ENCODE assay signal across 26 cellular contexts in genomic region chr11:7046474-7046873, GRCh38. TPM values are rescaled to one million over a fixed set of nuclear protein-coding genes. Genes with fewer than 3 reads are reported as not detected.
DNase-seq lines count a peak whose midpoint lies in the region; ATAC-seq, FAIRE-seq and TF ChIP-seq lines count a peak whose summit lies in the region.
"Had no signal": no experiment of that assay in that cellular context is flagged by ENCODE, and none has a peak within 500 bp of the region (broad histone marks: within the 10 kb centered on the region; RNA-seq: fewer than 3 reads in every experiment).

No MANE protein-coding gene starts in this region.

- TF ChIP-seq POLR2A in GM12891 (IDR thresholded peaks at IDR 0.05; ENCODE audit: low read depth, low read length): no peak

- H3K27me3 ChIP-seq in ACC112 (ENCODE audit: insufficient read depth, low read length) (no peaks in the 10 kb centered on the region), adipocyte (replicated peaks; ENCODE audit: control insufficient read depth, insufficient read depth, low read length) (no peaks in the 10 kb centered on the region)
- no peaks in the 10 kb centered on the region for H3K27me3 ChIP-seq in CD8-positive, alpha-beta T cell (ENCODE audit: insufficient read depth, low read length)
- H3K27me3 ChIP-seq: esophagus squamous epithelium had no signal

- no peaks in the 10 kb centered on the region for H3K79me2 ChIP-seq in ACC112 (ENCODE audit: control insufficient read depth, insufficient read depth, low read length, unreplicated experiment)

- no peak overlapping the region for H3K27ac Mint-ChIP-seq in CD8-positive, alpha-beta T cell
- H3K27ac Mint-ChIP-seq: mesothelial cell of epicardium, type B pancreatic cell had no signal

- TF ChIP-seq CTCF in fibroblast of pulmonary artery (IDR thresholded peaks at IDR 0.05; ENCODE audit: low read length, missing control alignments): no peak
- no peak for TF ChIP-seq CTCF in CD8-positive, alpha-beta T cell (IDR thresholded peaks at IDR 0.05)

- DNase-seq in ELR (ENCODE audit: low read depth): peak; percentile 49
- DNase-seq in adipocyte (ENCODE audit: low read depth): peak; percentile 44
- peak; percentile 63 for DNase-seq in fibroblast of pulmonary artery (ENCODE audit: low read depth)
- DNase-seq in retina: no peak
- DNase-seq in CD8-positive, alpha-beta T cell: no peak
- no peak for DNase-seq in GM12891 (ENCODE audit: insufficient read length, low spot score)
- DNase-seq: activated CD4-positive, alpha-beta T cell treated with anti-CD3 and anti-CD28 coated beads, Interleukin-2, amount 50 U/mL, for 1 hour; activated naive CD4-positive, alpha-beta T cell treated with Interleukin-2 at 50 U/mL for 16 hours; activated T-cell treated with anti-CD3 and anti-CD28 coated beads for 4 hours; aorta; Caco-2; dorsolateral prefrontal cortex; esophagus squamous epithelium; NCI-H2081; psoas muscle; stimulated activated naive CD4-positive, alpha-beta T cell had no signal

- CTCF ChIA-PET in CD8-positive, alpha-beta T cell (lab: Charles Lee): interaction anchor here (0.9 kb wide), 1 partner anchor 9 kb away, joined by 3 read pairs; no protein-coding TSS in a partner anchor

- no peak overlapping the region for H3K4me3 ChIP-seq in ACC112 (ENCODE audit: low read depth, low read length)
- no peak overlapping the region for H3K4me3 ChIP-seq in adipocyte (ENCODE audit: low read length)
- no peak overlapping the region for H3K4me3 ChIP-seq in fibroblast of pulmonary artery (replicated peaks; ENCODE audit: low read depth, low read length)
- no peak overlapping the region for H3K4me3 ChIP-seq in CD8-positive, alpha-beta T cell (ENCODE audit: low read depth, low read length)
- H3K4me3 ChIP-seq: A549, dorsolateral prefrontal cortex, esophagus squamous epithelium, psoas muscle had no signal

- H3K36me3 ChIP-seq in ACC112 (ENCODE audit: insufficient read depth, low read length) (no peaks in the 10 kb centered on the region), adipocyte (ENCODE audit: control insufficient read depth, insufficient read depth, low read length, severe bottlenecking) (no peaks in the 10 kb centered on the region)
- no peaks in the 10 kb centered on the region for H3K36me3 ChIP-seq in CD8-positive, alpha-beta T cell (ENCODE audit: insufficient read depth, low read length)
- H3K36me3 ChIP-seq: esophagus squamous epithelium had no signal

- intact Hi-C loops in CD8-positive, alpha-beta T cell (cut with DNase I, micrococcal nuclease): no loop called here

- peak overlapping the region; percentile 53 for H3K27ac ChIP-seq in ACC112 (ENCODE audit: low read depth, low read length)
- H3K27ac ChIP-seq in CD8-positive, alpha-beta T cell (ENCODE audit: low read depth, low read length): no peak overlapping the region
- H3K27ac ChIP-seq: A549, dorsolateral prefrontal cortex, esophagus squamous epithelium, psoas muscle had no signal

- peaks cover 12% of the 10 kb centered on the region for H3K4me1 ChIP-seq in ACC112 (ENCODE audit: control insufficient read depth, insufficient read depth, low read length, unreplicated experiment)
- H3K4me1 ChIP-seq in adipocyte (ENCODE audit: control insufficient read depth, insufficient read depth, low read length): peaks cover 3% of the 10 kb centered on the region
- no peaks in the 10 kb centered on the region for H3K4me1 ChIP-seq in CD8-positive, alpha-beta T cell (ENCODE audit: insufficient read depth, low read length)
- H3K4me1 ChIP-seq: A549, Caco-2, esophagus squamous epithelium, psoas muscle had no signal

- H3K9ac ChIP-seq in adipocyte (ENCODE audit: low read length): no peak overlapping the region

- POLR2A ChIA-PET in CD8-positive, alpha-beta T cell (lab: Charles Lee): no interaction called here

- peak overlapping the region; percentile 67 for H2AFZ ChIP-seq in ACC112 (ENCODE audit: low read length, unreplicated experiment)

- H3K36me3 Mint-ChIP-seq in CD8-positive, alpha-beta T cell: no peaks in the 10 kb centered on the region
- H3K36me3 Mint-ChIP-seq: mesothelial cell of epicardium, type B pancreatic cell had no signal

- H3K4me1 Mint-ChIP-seq in CD8-positive, alpha-beta T cell (ENCODE audit: low read depth): no peaks in the 10 kb centered on the region
- H3K4me1 Mint-ChIP-seq: mesothelial cell of epicardium had no signal

- no peak overlapping the region for H3K4me3 Mint-ChIP-seq in CD8-positive, alpha-beta T cell
- H3K4me3 Mint-ChIP-seq: mesothelial cell of epicardium, type B pancreatic cell had no signal

- ATAC-seq in CD8-positive, alpha-beta T cell: no peak
- ATAC-seq in HG03196 (IDR thresholded peaks at IDR 0.05; ENCODE audit: unreplicated experiment): no peak
- ATAC-seq: A549, Panc1, psoas muscle had no signal

- H3K9me3 ChIP-seq in adipocyte (ENCODE audit: control insufficient read depth, low read length): no peaks in the 10 kb centered on the region
- no peaks in the 10 kb centered on the region for H3K9me3 ChIP-seq in CD8-positive, alpha-beta T cell (ENCODE audit: low read length)
- H3K9me3 ChIP-seq: A549, Caco-2, esophagus squamous epithelium, psoas muscle had no signal

- no peaks in the 10 kb centered on the region for H3K9me3 Mint-ChIP-seq in CD8-positive, alpha-beta T cell
- H3K9me3 Mint-ChIP-seq: type B pancreatic cell had no signal

- no peak for FAIRE-seq in GM12891 (lab: Jason Lieb, UNC)
- FAIRE-seq: A549, GM12892, TTC549 had no signal

- H3K27me3 Mint-ChIP-seq in CD8-positive, alpha-beta T cell (ENCODE audit: low read depth): no peaks in the 10 kb centered on the region
- H3K27me3 Mint-ChIP-seq: type B pancreatic cell had no signal

TF ChIP-seq in GM12891, 5 proteins besides CTCF, POLR2A, EP300 and RAD21:
- TF ChIP-seq TAF1 (IDR thresholded peaks at IDR 0.05; ENCODE audit: low read depth, low read length) (no peak), POU2F2 (IDR thresholded peaks at IDR 0.05; ENCODE audit: low read depth, low read length) (no peak), PAX5 (IDR thresholded peaks at IDR 0.05; ENCODE audit: insufficient read depth, low read length, severe bottlenecking) (no peak), POLR2AphosphoS5 (IDR thresholded peaks at IDR 0.05; ENCODE audit: low read depth, low read length) (no peak), SPI1 (IDR thresholded peaks at IDR 0.05; ENCODE audit: low read depth, low read length) (no peak)

RNA-seq across cellular contexts. Expression of gene NLRP14, which starts 26.2 kb away (rescaled TPM):
- total RNA-seq in CD8-positive, alpha-beta T cell: not detected
- 0.04 TPM for polyA plus RNA-seq in GM12891 (2012; ENCODE audit: low read depth, missing spikeins)
- total RNA-seq: Caco-2 had no signal
- polyA plus RNA-seq: psoas muscle had no signal

RNA-seq across cellular contexts. Expression of gene ZNF214, which starts 26.3 kb away (rescaled TPM):
- not detected for total RNA-seq in CD8-positive, alpha-beta T cell
- polyA plus RNA-seq in GM12891 (2012; ENCODE audit: low read depth, missing spikeins): not detected

RNA-seq across cellular contexts. Expression of gene RBMXL2, which starts 42.3 kb away (rescaled TPM):
- total RNA-seq in CD8-positive, alpha-beta T cell: not detected
- polyA plus RNA-seq in GM12891 (2012; ENCODE audit: low read depth, missing spikeins): not detected
- total RNA-seq: aorta, Caco-2, G401, psoas muscle had no signal
- polyA plus RNA-seq: A549, aorta, neural cell, psoas muscle had no signal

Comparison
In these comparisons a context has a peak if more than half of its experiments do, and no peak if none do; other contexts are left out.
1. DNase-seq: peak in ELR (single experiment), adipocyte (single experiment) and fibroblast of pulmonary artery (single experiment); none in retina (single experiment), CD8-positive, alpha-beta T cell (0 of 7) and GM12891 (single experiment).